ENCODE assay signal across 8 cellular contexts in the genomic region with DNA sequence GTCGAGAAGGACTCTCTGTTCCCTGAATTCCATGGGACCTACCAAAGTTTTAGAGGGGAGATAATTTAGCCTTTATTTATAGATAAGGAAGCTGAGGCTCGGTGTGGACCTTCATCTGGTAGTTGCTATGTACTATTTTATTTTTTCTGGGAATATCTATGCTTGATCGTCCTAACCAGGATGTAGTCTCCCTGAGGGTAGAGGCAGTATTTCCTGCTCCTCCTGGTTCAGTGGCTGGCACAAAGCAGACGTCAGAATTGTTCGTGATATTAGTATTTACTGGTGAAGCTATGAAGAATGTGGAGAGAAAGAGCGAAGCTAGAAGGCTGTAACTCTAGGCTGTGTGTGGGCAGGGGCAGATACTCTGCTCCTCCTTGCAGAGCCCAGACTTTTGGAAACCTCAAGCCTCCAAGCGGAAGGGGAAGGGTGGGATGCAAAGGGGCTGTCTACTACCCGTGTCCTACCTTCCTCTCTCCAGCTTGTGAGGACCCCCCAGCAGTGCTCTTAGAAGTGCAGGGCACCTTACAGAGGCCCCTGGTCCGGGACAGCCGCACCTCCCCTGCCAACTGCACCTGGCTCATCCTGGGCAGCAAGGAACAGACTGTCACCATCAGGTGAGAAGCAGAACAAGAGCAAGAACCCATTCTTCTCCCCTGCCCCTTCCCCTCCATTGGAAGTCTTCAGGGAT. TPM values are rescaled to one million over a fixed set of nuclear protein-coding genes. Genes with fewer than 3 reads are reported as not detected.
DNase-seq lines count a peak whose midpoint lies in the region; ATAC-seq and TF ChIP-seq lines count a peak whose summit lies in the region.

No MANE protein-coding gene starts in this region.

- H3K4me1 ChIP-seq in adrenal gland (replicated peaks in 1 of 2) (peaks cover 15 to 19% of the 10 kb centered on the region in 2 donors), liver (ENCODE audit: control insufficient read depth in 4 of 4, insufficient read depth in 4 of 4, low read length in 3 of 4) (peaks cover 2 to 15% (median 9%) of the 10 kb centered on the region in 4 donors), thoracic aorta (ENCODE audit: control insufficient read depth in 1 of 2, low read depth in 2 of 2) (peaks cover 19 to 50% of the 10 kb centered on the region in 2 donors)

- TF ChIP-seq CTCF in adrenal gland (IDR thresholded peaks at IDR 0.05), result peak in 2 of 6 experiments; percentile 13 to 20
- TF ChIP-seq CTCF in liver (IDR thresholded peaks at IDR 0.05; ENCODE audit: low read depth, low read length, missing input control), result no peak
- TF ChIP-seq CTCF in thoracic aorta (IDR thresholded peaks at IDR 0.05), result no peak

- H3K4me3 ChIP-seq in adrenal gland, result peak overlapping the region in 2 of 4 donors; percentile 88 to 89
- H3K4me3 ChIP-seq in liver (ENCODE audit: low read depth in 1 of 3, low read length in 3 of 3), result peak overlapping the region; percentile 83 to 95 (median 94)
- peak overlapping the region; percentile 95 for H3K4me3 ChIP-seq in thoracic aorta

- peaks cover 0 to 47% of the 10 kb centered on the region in 2 donors for H3K36me3 ChIP-seq in adrenal gland (replicated peaks in 1 of 2)
- H3K36me3 ChIP-seq in liver (ENCODE audit: control insufficient read depth in 4 of 4, insufficient read depth in 3 of 4, low read depth in 1 of 4, low read length in 3 of 4), result peaks cover 8 to 40% (median 34%) of the 10 kb centered on the region in 4 donors
- peaks cover 45% of the 10 kb centered on the region for H3K36me3 ChIP-seq in thoracic aorta

- H3K36me3 Mint-ChIP-seq in activated CD8-positive, alpha-beta memory T cell treated with anti-CD3 and anti-CD28 coated beads, Interleukin-2, amount 10 ng/mL, durations not matched to agents 7 days and 5 days, result peaks cover 25% of the 10 kb centered on the region

- H3K27me3 ChIP-seq in adrenal gland, result no peaks in the 10 kb centered on the region
- no peaks in the 10 kb centered on the region for H3K27me3 ChIP-seq in liver (ENCODE audit: control insufficient read depth in 4 of 4, insufficient read depth in 4 of 4, low read length in 3 of 4)
- no peaks in the 10 kb centered on the region for H3K27me3 ChIP-seq in thoracic aorta (replicated peaks; ENCODE audit: insufficient read depth)

- no peak for ATAC-seq in activated CD8-positive, alpha-beta memory T cell treated with anti-CD3 and anti-CD28 coated beads, Interleukin-2, amount 10 ng/mL, durations not matched to agents 7 days and 5 days
- ATAC-seq in thoracic aorta (ENCODE audit: insufficient number of reproducible peaks, low FRiP score, low read depth), result no peak

- no peak for DNase-seq in activated CD8-positive, alpha-beta memory T cell treated with anti-CD3 and anti-CD28 coated beads, Interleukin-2, amount 10 ng/mL, durations not matched to agents 7 days and 5 days
- no peak for DNase-seq in activated CD8-positive, alpha-beta memory T cell treated with anti-CD3 and anti-CD28 coated beads, Interleukin-2, amount 50 U/mL, for 48 hours
- DNase-seq in adrenal gland (peak in 1 of 7 donors; percentile 48), thoracic aorta (ENCODE audit: low spot score) (no peak), erythroblast (lab: John Stamatoyannopoulos, UW) (no peak), KG1 (lab: John Stamatoyannopoulos, UW) (no peak), NCI-H2029 (lab: John Stamatoyannopoulos, UW) (no peak)

- H3K27me3 Mint-ChIP-seq in activated CD8-positive, alpha-beta memory T cell treated with anti-CD3 and anti-CD28 coated beads, Interleukin-2, amount 10 ng/mL, durations not matched to agents 7 days and 5 days, result no peaks in the 10 kb centered on the region

- H3K9me3 Mint-ChIP-seq in activated CD8-positive, alpha-beta memory T cell treated with anti-CD3 and anti-CD28 coated beads, Interleukin-2, amount 10 ng/mL, durations not matched to agents 7 days and 5 days (ENCODE audit: low read depth), result no peaks in the 10 kb centered on the region

- H3K27ac ChIP-seq in adrenal gland, result peak overlapping the region in 3 of 5 donors; percentile 93 to 97 (median 95)
- peak overlapping the region; percentile 98 to 99 for H3K27ac ChIP-seq in liver (ENCODE audit: low read depth in 1 of 2, low read length in 2 of 2)
- peak overlapping the region; percentile 98 to 99 for H3K27ac ChIP-seq in thoracic aorta

- H3K4me3 Mint-ChIP-seq in activated CD8-positive, alpha-beta memory T cell treated with anti-CD3 and anti-CD28 coated beads, Interleukin-2, amount 10 ng/mL, durations not matched to agents 7 days and 5 days, result peak overlapping the region; percentile 88

- TF ChIP-seq POLR2A in adrenal gland (IDR thresholded peaks at IDR 0.05) (no peak), erythroblast (IDR thresholded peaks at IDR 0.05; ENCODE audit: low read length) (no peak)

- H3K9ac ChIP-seq in liver (ENCODE audit: low read depth in 1 of 2, low read length in 2 of 2), result peak overlapping the region; percentile 47 to 70

- CTCF ChIA-PET in activated CD8-positive, alpha-beta memory T cell treated with anti-CD3 and anti-CD28 coated beads, Interleukin-2, amount 10 ng/mL, durations not matched to agents 7 days and 5 days (lab: Charles Lee), result interaction anchor here (0.8 to 5.6 kb wide), 24 partner anchors 12 to 345 kb away, joined by 3 to 126 read pairs (median 8); a partner anchor contains a TSS

- 47 to 53% (median 51%) methylated on average over 10 of the region's 10 CpGs for WGBS in adrenal gland, 4 donors
- WGBS in liver, result 58% methylated on average over 10 of the region's 10 CpGs

- H3K27ac Mint-ChIP-seq in activated CD8-positive, alpha-beta memory T cell treated with anti-CD3 and anti-CD28 coated beads, Interleukin-2, amount 10 ng/mL, durations not matched to agents 7 days and 5 days, result peak overlapping the region; percentile 80

- no peak for TF ChIP-seq RAD21 in liver (IDR thresholded peaks at IDR 0.05)

- H3K4me1 Mint-ChIP-seq in activated CD8-positive, alpha-beta memory T cell treated with anti-CD3 and anti-CD28 coated beads, Interleukin-2, amount 10 ng/mL, durations not matched to agents 7 days and 5 days, result peaks cover 32% of the 10 kb centered on the region

- H3K9me3 ChIP-seq in adrenal gland (replicated peaks in 1 of 3) (no peaks in the 10 kb centered on the region), liver (ENCODE audit: control insufficient read depth in 4 of 4, low read length in 3 of 4) (no peaks in the 10 kb centered on the region), thoracic aorta (no peaks in the 10 kb centered on the region)

- intact Hi-C loops in adrenal gland (cut with DNase I), result no loop called here

TF ChIP-seq in liver, 16 proteins besides CTCF, POLR2A, EP300 and RAD21:
- TF ChIP-seq FOXA2 (IDR thresholded peaks at IDR 0.05) (no peak), SP1 (IDR thresholded peaks at IDR 0.05) (no peak), TAF1 (conservative IDR thresholded peaks at IDR 0.05) (no peak)
TF ChIP-seq in liver: peak in this region for 0.

RNA-seq across cellular contexts. Expression of a gene that starts 1.4 kb away (rescaled TPM):
- 10 to 100 TPM; 59.0 to 60.1 TPM for total RNA-seq in activated CD8-positive, alpha-beta memory T cell treated with anti-CD3 and anti-CD28 coated beads, Interleukin-2, amount 10 ng/mL, durations not matched to agents 7 days and 5 days
- total RNA-seq in adrenal gland (100 to 1,000 TPM in 4 of 8 donors, 10 to 100 TPM in 4; 74.5 to 207 (median 104) TPM), liver (10 to 100 TPM; 30.0 to 32.6 TPM), thoracic aorta (100 to 1,000 TPM; 158 to 209 TPM)
- polyA plus RNA-seq in adrenal gland (10 to 100 TPM; 13.1 to 26.8 (median 14.8) TPM), liver (10 to 100 TPM; 19.5 to 61.7 TPM)

RNA-seq across cellular contexts. Expression of a gene that starts 10.0 kb away (rescaled TPM):
- total RNA-seq in activated CD8-positive, alpha-beta memory T cell treated with anti-CD3 and anti-CD28 coated beads, Interleukin-2, amount 10 ng/mL, durations not matched to agents 7 days and 5 days, result under 1 TPM; 0.26 to 0.93 TPM
- total RNA-seq in adrenal gland (under 1 TPM in 4 of 8 donors, not detected in 4; 0.15 to 0.28 (median 0.23) TPM), liver (under 1 TPM; 0.08 to 0.14 TPM), thoracic aorta (under 1 TPM in 1 of 2 donors, not detected in 1; 0.28 TPM)
- polyA plus RNA-seq in adrenal gland (1 to 10 TPM in 1 of 3 donors, under 1 TPM in 2; 0.09 to 1.2 (median 0.64) TPM), liver (under 1 TPM in 1 of 2 donors, not detected in 1; 0.11 TPM)

RNA-seq across cellular contexts. Expression of a gene that starts 36.6 kb away (rescaled TPM):
- 1 to 10 TPM; 1.3 to 2.5 TPM for total RNA-seq in activated CD8-positive, alpha-beta memory T cell treated with anti-CD3 and anti-CD28 coated beads, Interleukin-2, amount 10 ng/mL, durations not matched to agents 7 days and 5 days
- total RNA-seq in adrenal gland (100 to 1,000 TPM in 4 of 8 donors, 10 to 100 TPM in 4; 55.7 to 161 (median 97.8) TPM), liver (1 to 10 TPM; 7.6 to 8.4 TPM), thoracic aorta (100 to 1,000 TPM; 160 to 182 TPM)
- polyA plus RNA-seq in adrenal gland (10 to 100 TPM; 15.5 to 65.2 (median 17.0) TPM), liver (10 to 100 TPM in 1 of 2 donors, under 1 TPM in 1; 0.86 to 10.6 TPM)

RNA-seq across cellular contexts. Expression of a gene that starts 43.3 kb away (rescaled TPM):
- total RNA-seq in activated CD8-positive, alpha-beta memory T cell treated with anti-CD3 and anti-CD28 coated beads, Interleukin-2, amount 10 ng/mL, durations not matched to agents 7 days and 5 days, result 100 to 1,000 TPM; 107 to 147 TPM
- total RNA-seq in adrenal gland (100 to 1,000 TPM in 4 of 8 donors, 10 to 100 TPM in 4; 58.3 to 390 (median 102) TPM), liver (10 to 100 TPM in 1 of 2 donors, 1 to 10 TPM in 1; 9.1 to 19.1 TPM), thoracic aorta (10 to 100 TPM; 17.3 to 65.0 TPM)
- polyA plus RNA-seq in adrenal gland (100 to 1,000 TPM in 2 of 3 donors, 10 to 100 TPM in 1; 66.0 to 337 (median 256) TPM), liver (100 to 1,000 TPM in 1 of 2 donors, 10 to 100 TPM in 1; 54.1 to 142 TPM)

RNA-seq across cellular contexts. Expression of a gene that starts 46.0 kb away (rescaled TPM):
- 10 to 100 TPM; 82.9 to 96.7 TPM for total RNA-seq in activated CD8-positive, alpha-beta memory T cell treated with anti-CD3 and anti-CD28 coated beads, Interleukin-2, amount 10 ng/mL, durations not matched to agents 7 days and 5 days
- total RNA-seq in adrenal gland, result 1,000 to 10,000 TPM in 2 of 8 donors, 100 to 1,000 TPM in 1, 10 to 100 TPM in 5; 70.4 to 1,877 (median 81.8) TPM
- 10 to 100 TPM; 39.5 to 82.8 (median 43.8) TPM for polyA plus RNA-seq in adrenal gland
- 100 to 1,000 TPM in 1 of 2 donors, 10 to 100 TPM in 1; 36.7 to 242 TPM for total RNA-seq in liver
- polyA plus RNA-seq in liver, result 10 to 100 TPM; 22.3 to 26.0 TPM
- 100 to 1,000 TPM in 1 of 2 donors, 10 to 100 TPM in 1; 75.9 to 731 TPM for total RNA-seq in thoracic aorta

Comparison
In these comparisons a context has a peak if more than half of its experiments do, and no peak if none do; other contexts are left out.
1. RNA of a gene that starts 36.6 kb away (total RNA-seq): 160 to 182 TPM in thoracic aorta and 55.7 to 161 TPM in adrenal gland; 7.6 to 8.4 TPM in liver and 1.3 to 2.5 TPM in activated CD8-positive, alpha-beta memory T cell treated with anti-CD3 and anti-CD28 coated beads, Interleukin-2, amount 10 ng/mL, durations not matched to agents 7 days and 5 days; every median in the first group is over 4 times any median in the second.
2. Peak in every context shown above with its lines, with median percentiles within 50 percentile points of each other: H3K27ac ChIP-seq.